Comparison of ENCODE assay signal across 19 cellular contexts in genomic region chr14:94665121-94665520, GRCh38. TPM values are rescaled to one million over a fixed set of nuclear protein-coding genes. Genes with fewer than 3 reads are reported as not detected.
DNase-seq lines count a peak whose midpoint lies in the region; ATAC-seq and TF ChIP-seq lines count a peak whose summit lies in the region.
"Had no signal": no experiment of that assay in that cellular context is flagged by ENCODE, and none has a peak within 500 bp of the region (broad histone marks: within the 10 kb centered on the region; RNA-seq: fewer than 3 reads in every experiment).

No MANE protein-coding gene starts in this region.

- DNase-seq in BJ (ENCODE audit: low read depth): peak; percentile 68
- DNase-seq in MG63: peak; percentile 45
- DNase-seq in fibroblast of gingiva (ENCODE audit: low read depth): peak; percentile 89
- peak; percentile 34 for DNase-seq in sigmoid colon
- DNase-seq in esophagus squamous epithelium (lab: John Stamatoyannopoulos, UW): no peak
- no peak for DNase-seq in DMS53 treated with DMSO at 0.1 percent for 48 hours (lab: John Stamatoyannopoulos, UW; ENCODE audit: unreplicated experiment)
- no peak for DNase-seq in stimulated activated naive CD8-positive, alpha-beta T cell treated with anti-CD3 and anti-CD28 coated beads, Interleukin-15, Interleukin-2, amounts not matched to agents 100 U/mL and 50 U/mL, for 24 hours
- DNase-seq: activated naive CD4-positive, alpha-beta T cell; CD8-positive, alpha-beta T cell; gastrocnemius medialis; GDM1; H9; NK-92 treated with Interleukin-12 subunit alpha and Interleukin-12 subunit beta, amount 100 ng/mL, for 24 hours; stimulated activated CD4-positive, alpha-beta T cell treated with anti-CD3 and anti-CD28 coated beads, Interleukin-4, amount 100 ng/mL, for 1 hour; stimulated activated naive B cell treated with anti-CD40 and anti-IgM and Interleukin-4, amounts not matched to agents 10 μg/mL and 1 μg/mL and 100 μg/mL, for 72 hours had no signal

- H3K9me3 ChIP-seq in MG63 (no peaks in the 10 kb centered on the region), sigmoid colon (no peaks in the 10 kb centered on the region), esophagus squamous epithelium (no peaks in the 10 kb centered on the region)
- H3K9me3 ChIP-seq: gastrocnemius medialis, vagina had no signal

- H3K4me3 ChIP-seq in BJ (ENCODE audit: low read depth, low read length) (no peak overlapping the region), MG63 (no peak overlapping the region), sigmoid colon (no peak overlapping the region), esophagus squamous epithelium (no peak overlapping the region)
- H3K4me3 ChIP-seq: gastrocnemius medialis, vagina had no signal

- H3K4me1 ChIP-seq in sigmoid colon (peaks cover 0 to 7% (median 3%) of the 10 kb centered on the region in 4 donors), esophagus squamous epithelium (no peaks in the 10 kb centered on the region)

- ATAC-seq in stimulated activated naive CD8-positive, alpha-beta T cell treated with anti-CD3 and anti-CD28 coated beads, Interleukin-15, Interleukin-2, amounts not matched to agents 100 U/mL and 50 U/mL, for 24 hours: no peak
- ATAC-seq in GM21529 (IDR thresholded peaks at IDR 0.05; ENCODE audit: unreplicated experiment): no peak
- ATAC-seq: CD8-positive, alpha-beta T cell; gastrocnemius medialis; stimulated activated naive B cell treated with anti-CD40 and anti-IgM and Interleukin-4, amounts not matched to agents 10 μg/mL and 1 μg/mL and 100 μg/mL, for 72 hours had no signal

- no peak for TF ChIP-seq EP300 in sigmoid colon (IDR thresholded peaks at IDR 0.05)

- intact Hi-C loops in sigmoid colon (cut with DNase I) (no loop called here), esophagus squamous epithelium (cut with DNase I) (no loop called here)

- no peak for TF ChIP-seq CTCF in BJ (IDR thresholded peaks at IDR 0.05; ENCODE audit: insufficient read depth, low read depth, low read length)
- no peak for TF ChIP-seq CTCF in sigmoid colon (IDR thresholded peaks at IDR 0.05)
- no peak for TF ChIP-seq CTCF in esophagus squamous epithelium (IDR thresholded peaks at IDR 0.05)

- H3K27ac ChIP-seq in sigmoid colon: no peak overlapping the region
- no peak overlapping the region for H3K27ac ChIP-seq in esophagus squamous epithelium
- H3K27ac ChIP-seq: HL-60, vagina had no signal

- 46 to 57% methylated on average over 4 of the region's 4 CpGs for WGBS in sigmoid colon, 2 donors
- 40 to 49% methylated on average over 3 to 4 of the region's 4 CpGs for WGBS in esophagus squamous epithelium, 2 donors

- CTCF ChIA-PET in BJ (lab: Yijun Ruan, JAX): no interaction called here

- no peak for TF ChIP-seq POLR2A in sigmoid colon (IDR thresholded peaks at IDR 0.05)
- TF ChIP-seq POLR2A in esophagus squamous epithelium (IDR thresholded peaks at IDR 0.05): no peak

- no peaks in the 10 kb centered on the region for H3K27me3 ChIP-seq in BJ (ENCODE audit: control insufficient read depth, insufficient read depth, low read length)
- no peaks in the 10 kb centered on the region for H3K27me3 ChIP-seq in MG63
- H3K27me3 ChIP-seq in sigmoid colon: no peaks in the 10 kb centered on the region
- peaks cover 0 to 8% (median 0%) of the 10 kb centered on the region in 4 donors for H3K27me3 ChIP-seq in esophagus squamous epithelium
- H3K27me3 ChIP-seq: gastrocnemius medialis, vagina had no signal

- POLR2A ChIA-PET in BJ (lab: Charles Lee): no interaction called here

- H3K36me3 ChIP-seq in BJ (ENCODE audit: control insufficient read depth, insufficient read depth, low read length): no peaks in the 10 kb centered on the region
- H3K36me3 ChIP-seq in MG63: no peaks in the 10 kb centered on the region
- no peaks in the 10 kb centered on the region for H3K36me3 ChIP-seq in sigmoid colon
- H3K36me3 ChIP-seq in esophagus squamous epithelium: no peaks in the 10 kb centered on the region
- H3K36me3 ChIP-seq: gastrocnemius medialis, vagina had no signal

RNA-seq across cellular contexts. Expression of gene SERPINA3, which starts 52.9 kb away (rescaled TPM):
- polyA plus RNA-seq in BJ (2011; rRNA removed) (0.70 and 0.91 TPM in 2 replicates), sigmoid colon (10 to 100 TPM in 2 of 3 donors, 1 to 10 TPM in 1; 2.3 to 94.5 (median 59.5) TPM)
- 0.36 and 0.47 TPM in 2 replicates for polyA minus RNA-seq in BJ (2011; rRNA and poly(A)+ RNA removed)
- 0.57 TPM in 1 of 2 replicates, not detected in the other for total RNA-seq in MG63 (2014; rRNA removed; shearing (Covaris generic); ENCODE audit: low replicate concordance)
- total RNA-seq in sigmoid colon (100 to 1,000 TPM in 1 of 4 donors, 10 to 100 TPM in 3; 80.9 to 233 (median 97.9) TPM), esophagus squamous epithelium (100 to 1,000 TPM in 1 of 4 donors, 10 to 100 TPM in 2, 1 to 10 TPM in 1; 3.3 to 223 (median 54.8) TPM)
- total RNA-seq: activated CD8-positive, alpha-beta memory T cell treated with anti-CD3 and anti-CD28 coated beads for 36 hours; CD8-positive, alpha-beta T cell; H9 had no signal

Comparison
In these comparisons a context has a peak if more than half of its experiments do, and no peak if none do; other contexts are left out.
1. DNase-seq: peak in BJ (single experiment), MG63 (single experiment), fibroblast of gingiva (single experiment) and sigmoid colon (single experiment); none in esophagus squamous epithelium (single experiment), DMS53 treated with DMSO at 0.1 percent for 48 hours (single experiment) and stimulated activated naive CD8-positive, alpha-beta T cell treated with anti-CD3 and anti-CD28 coated beads, Interleukin-15, Interleukin-2, amounts not matched to agents 100 U/mL and 50 U/mL, for 24 hours (single experiment).